1 cellular context compared by ENCODE assay signal in genomic region chr6:133637874-133638273, GRCh38.
TF ChIP-seq lines count a peak whose summit lies in the region.

No MANE protein-coding gene starts in this region.

TF ChIP-seq in H1, 55 proteins besides CTCF, POLR2A, EP300 and RAD21:
- TF ChIP-seq SAP30 (IDR thresholded peaks at IDR 0.05; ENCODE audit: insufficient read depth, insufficient replicate concordance, low read length): no peak
- no peak for TF ChIP-seq BACH1 (IDR thresholded peaks at IDR 0.05; ENCODE audit: low read length)
- no peak for TF ChIP-seq CHD7 (IDR thresholded peaks at IDR 0.05; ENCODE audit: insufficient replicate concordance, low read length)
- TF ChIP-seq RXRA (IDR thresholded peaks at IDR 0.05; ENCODE audit: insufficient read depth, low read depth, low read length): no peak
- TF ChIP-seq CHD2 (IDR thresholded peaks at IDR 0.05; ENCODE audit: low read length): no peak
- TF ChIP-seq BRCA1 (IDR thresholded peaks at IDR 0.05; ENCODE audit: low read depth, low read length): no peak
- no peak for TF ChIP-seq ATF2 (IDR thresholded peaks at IDR 0.05; ENCODE audit: low read length)
- TF ChIP-seq CTBP2 (IDR thresholded peaks at IDR 0.05; ENCODE audit: borderline replicate concordance, insufficient read depth, insufficient read length, low read length): no peak
- no peak for TF ChIP-seq SP1 (IDR thresholded peaks at IDR 0.05; ENCODE audit: low read depth, low read length)
- no peak for TF ChIP-seq EGR1 (IDR thresholded peaks at IDR 0.05; ENCODE audit: borderline replicate concordance, low read depth, low read length)
- no peak for TF ChIP-seq TEAD4 (IDR thresholded peaks at IDR 0.05; ENCODE audit: low read depth, low read length)
- TF ChIP-seq GABPA (IDR thresholded peaks at IDR 0.05; ENCODE audit: borderline replicate concordance, insufficient read depth, low read length): no peak
- no peak for TF ChIP-seq POLR2AphosphoS5 (IDR thresholded peaks at IDR 0.05; ENCODE audit: low read depth, low read length)
- no peak for TF ChIP-seq SP4 (IDR thresholded peaks at IDR 0.05; ENCODE audit: low read length)
- no peak for TF ChIP-seq ATF3 (IDR thresholded peaks at IDR 0.05; ENCODE audit: insufficient read depth, low read depth, low read length)
- TF ChIP-seq JUND (IDR thresholded peaks at IDR 0.05; ENCODE audit: low read length): no peak
- TF ChIP-seq SIRT6 (IDR thresholded peaks at IDR 0.05; ENCODE audit: low read length): no peak
